8 cellular contexts compared by ENCODE assay signal in the genomic region with DNA sequence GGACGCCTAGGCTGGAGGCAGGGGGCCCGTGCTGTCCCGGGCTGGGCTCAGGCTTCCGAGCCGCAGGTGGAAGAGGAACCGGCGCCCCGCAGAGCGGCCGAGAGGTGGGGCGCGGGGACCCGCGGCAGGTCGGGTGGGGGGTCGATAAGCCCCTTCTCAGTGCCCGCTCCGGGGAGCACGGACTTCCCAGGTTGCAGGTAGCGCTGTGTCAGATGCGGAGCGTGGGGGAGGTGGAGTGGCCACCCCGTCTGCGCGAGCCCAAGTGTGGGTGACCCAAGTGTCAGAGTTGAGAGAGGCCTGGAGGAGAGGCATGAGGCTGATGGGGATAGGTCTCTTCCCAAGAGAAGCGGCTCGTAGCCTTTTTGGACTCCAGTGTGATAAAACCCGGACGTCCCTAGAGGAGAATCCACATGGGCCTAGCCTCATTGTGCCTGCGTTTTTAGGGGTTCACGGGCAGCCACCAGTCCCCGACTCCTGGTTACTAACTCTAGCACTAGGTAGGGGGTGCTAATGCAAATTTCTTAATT. TPM values are rescaled to one million over a fixed set of nuclear protein-coding genes. Genes with fewer than 3 reads are reported as not detected.
A peak's percentile ranks its signal among the peaks of the same experiment; 100 is the strongest.
DNase-seq lines count a peak whose midpoint lies in the region; ATAC-seq and TF ChIP-seq lines count a peak whose summit lies in the region.

No MANE protein-coding gene starts in this region.

- no peaks in the 10 kb centered on the region for H3K9me3 ChIP-seq in neural progenitor cell (ENCODE audit: low read depth)

- H3K36me3 ChIP-seq in neural progenitor cell, result no peaks in the 10 kb centered on the region

- TF ChIP-seq CTCF in fibroblast of mammary gland (conservative IDR thresholded peaks at IDR 0.05; ENCODE audit: control insufficient read depth, insufficient read depth, low read depth, low read length) (no peak), neural progenitor cell (IDR thresholded peaks at IDR 0.05) (no peak)

- H3F3A ChIP-seq in neural progenitor cell (ENCODE audit: low read depth), result peaks cover 12% of the 10 kb centered on the region

- H3K4me1 ChIP-seq in neural progenitor cell, result peaks cover 19% of the 10 kb centered on the region

- H3K4me2 ChIP-seq in neural progenitor cell, result peak overlapping the region; percentile 94

- H3K79me2 ChIP-seq in neural progenitor cell (ENCODE audit: low read depth), result no peaks in the 10 kb centered on the region

- H3K27ac Mint-ChIP-seq in activated CD4-positive, alpha-beta T cell treated with anti-CD3 and anti-CD28 coated beads, Interleukin-2, amount 10 ng/mL, durations not matched to agents 24 days and 14 days, result no peak overlapping the region
- no peak overlapping the region for H3K27ac Mint-ChIP-seq in neural progenitor cell

- peaks cover 19% of the 10 kb centered on the region for H3K27me3 ChIP-seq in neural progenitor cell

- intact Hi-C loops in activated CD4-positive, alpha-beta T cell treated with anti-CD3 and anti-CD28 coated beads, Interleukin-2, amount 10 ng/mL, durations not matched to agents 24 days and 14 days (cut with micrococcal nuclease), result loop anchor here (1.0 to 10.0 kb wide), 7 partner anchors 38 to 1116 kb away; a partner anchor contains a TSS

- no peak overlapping the region for H3K27ac ChIP-seq in neural progenitor cell

- peak overlapping the region; percentile 64 for H2AFZ ChIP-seq in neural progenitor cell (replicated peaks)

- peak; percentile 18 to 24 for DNase-seq in activated CD4-positive, alpha-beta T cell treated with anti-CD3 and anti-CD28 coated beads for 4 hours
- no peak for DNase-seq in activated CD4-positive, alpha-beta T cell treated with anti-CD3 and anti-CD28 coated beads, Interleukin-2, amount 50 U/mL, for 4 hours
- peak; percentile 74 for DNase-seq in activated CD4-positive, alpha-beta T cell treated with anti-CD3 and anti-CD28 coated beads, Interleukin-2, amount 10 ng/mL, durations not matched to agents 24 days and 14 days
- DNase-seq in fibroblast of mammary gland (ENCODE audit: low read depth) (no peak), neural progenitor cell (ENCODE audit: low spot score) (no peak), A172 (ENCODE audit: low spot score) (no peak), retina (no peak)

- H3K36me3 Mint-ChIP-seq in activated CD4-positive, alpha-beta T cell treated with anti-CD3 and anti-CD28 coated beads, Interleukin-2, amount 10 ng/mL, durations not matched to agents 24 days and 14 days (ENCODE audit: low read depth), result no peaks in the 10 kb centered on the region
- peaks cover 6% of the 10 kb centered on the region for H3K36me3 Mint-ChIP-seq in neural progenitor cell

- peak; percentile 8 for ATAC-seq in HG03280 (IDR thresholded peaks at IDR 0.05; ENCODE audit: unreplicated experiment)

- no peak overlapping the region for H3K9ac ChIP-seq in neural progenitor cell

- peaks cover 10% of the 10 kb centered on the region for H3K27me3 Mint-ChIP-seq in activated CD4-positive, alpha-beta T cell treated with anti-CD3 and anti-CD28 coated beads, Interleukin-2, amount 10 ng/mL, durations not matched to agents 24 days and 14 days
- no peaks in the 10 kb centered on the region for H3K27me3 Mint-ChIP-seq in neural progenitor cell (ENCODE audit: insufficient read depth, low read depth)

- no peaks in the 10 kb centered on the region for H3K9me3 Mint-ChIP-seq in activated CD4-positive, alpha-beta T cell treated with anti-CD3 and anti-CD28 coated beads, Interleukin-2, amount 10 ng/mL, durations not matched to agents 24 days and 14 days
- H3K9me3 Mint-ChIP-seq in neural progenitor cell, result no peaks in the 10 kb centered on the region

- H3K4me3 Mint-ChIP-seq in activated CD4-positive, alpha-beta T cell treated with anti-CD3 and anti-CD28 coated beads, Interleukin-2, amount 10 ng/mL, durations not matched to agents 24 days and 14 days, result peak overlapping the region; percentile 82
- H3K4me3 Mint-ChIP-seq in neural progenitor cell, result peak overlapping the region; percentile 89

- peaks cover 7% of the 10 kb centered on the region for H4K20me1 ChIP-seq in neural progenitor cell (ENCODE audit: low read depth)

- peaks cover 17% of the 10 kb centered on the region for H3K4me1 Mint-ChIP-seq in activated CD4-positive, alpha-beta T cell treated with anti-CD3 and anti-CD28 coated beads, Interleukin-2, amount 10 ng/mL, durations not matched to agents 24 days and 14 days
- peaks cover 50% of the 10 kb centered on the region for H3K4me1 Mint-ChIP-seq in neural progenitor cell

- H3K4me3 ChIP-seq in fibroblast of mammary gland (ENCODE audit: control insufficient read depth, low read depth, low read length) (peak overlapping the region; percentile 61), neural progenitor cell (peak overlapping the region; percentile 63)

RNA-seq across cellular contexts. Expression of a gene that starts 0.6 kb away (rescaled TPM):
- total RNA-seq in activated CD4-positive, alpha-beta T cell treated with anti-CD3 and anti-CD28 coated beads, Interleukin-2, amount 10 ng/mL, durations not matched to agents 24 days and 14 days, result 0.61 and 0.71 TPM in 2 replicates
- 1.1 and 6.5 TPM in 2 replicates for total RNA-seq in neural progenitor cell (ENCODE audit: low replicate concordance)
- total RNA-seq in A172 (2014; rRNA removed; shearing (Covaris generic)), result 26.3 and 29.2 TPM in 2 replicates

Comparison
In these comparisons a context has a peak if more than half of its experiments do, and no peak if none do; other contexts are left out.
1. DNase-seq: peak in activated CD4-positive, alpha-beta T cell treated with anti-CD3 and anti-CD28 coated beads for 4 hours (2 of 2) and activated CD4-positive, alpha-beta T cell treated with anti-CD3 and anti-CD28 coated beads, Interleukin-2, amount 10 ng/mL, durations not matched to agents 24 days and 14 days (single experiment); none in activated CD4-positive, alpha-beta T cell treated with anti-CD3 and anti-CD28 coated beads, Interleukin-2, amount 50 U/mL, for 4 hours (0 of 2), fibroblast of mammary gland (single experiment), neural progenitor cell (single experiment), A172 (single experiment) and retina (single experiment).